27 cellular contexts compared by ENCODE assay signal in genomic region chr5:57504357-57504756, GRCh38. TPM values are rescaled to one million over a fixed set of nuclear protein-coding genes. Genes with fewer than 3 reads are reported as not detected.
A peak's percentile ranks its signal among the peaks of the same experiment; 100 is the strongest.
DNase-seq lines count a peak whose midpoint lies in the region; ATAC-seq, FAIRE-seq and TF ChIP-seq lines count a peak whose summit lies in the region.
"Had no signal": no experiment of that assay in that cellular context is flagged by ENCODE, and none has a peak within 500 bp of the region (broad histone marks: within the 10 kb centered on the region; RNA-seq: fewer than 3 reads in every experiment).

No MANE protein-coding gene starts in this region.

- FAIRE-seq in bronchial epithelial cell (lab: Jason Lieb, UNC) = peak; percentile 47
- FAIRE-seq: GM12891, urothelium cell line had no signal

- no peaks in the 10 kb centered on the region; the same call in 1 of the 2 replicates for H3K27me3 ChIP-seq in H9 (ENCODE audit: insufficient read depth, low read length)
- no peaks in the 10 kb centered on the region for H3K27me3 ChIP-seq in bronchial epithelial cell (ENCODE audit: control insufficient read depth, insufficient read depth, low read length)
- no peaks in the 10 kb centered on the region for H3K27me3 ChIP-seq in gastroesophageal sphincter
- H3K27me3 ChIP-seq: colonic mucosa had no signal

- H3K4me3 Mint-ChIP-seq in H9 = no peak overlapping the region
- H3K4me3 Mint-ChIP-seq in nephron = no peak overlapping the region
- no peak overlapping the region for H3K4me3 Mint-ChIP-seq in activated T-cell treated with anti-CD3 and anti-CD28 coated beads, Interleukin-2, amount 50 U/mL, for 4 hours
- H3K4me3 Mint-ChIP-seq: activated CD8-positive, alpha-beta T cell treated with anti-CD3 and anti-CD28 coated beads for 36 hours; endodermal cell; T-cell had no signal

- H3K9ac ChIP-seq in H9 (ENCODE audit: extremely low read depth, insufficient read length, low read length) = no peak overlapping the region

- no peaks in the 10 kb centered on the region for H3K79me1 ChIP-seq in H9 (ENCODE audit: insufficient read depth, low read depth, low read length, poor library complexity, severe bottlenecking)

- no peaks in the 10 kb centered on the region for H3K4me1 ChIP-seq in H9 (ENCODE audit: insufficient read depth, low read length)
- peaks cover 0 to 8% (median 0%) of the 10 kb centered on the region in 3 donors for H3K4me1 ChIP-seq in gastroesophageal sphincter
- H3K4me1 ChIP-seq: colonic mucosa had no signal

- no peak overlapping the region for H3K4me2 ChIP-seq in H9 (ENCODE audit: insufficient read depth, insufficient read length, low read length)

- H3K36me3 Mint-ChIP-seq in H9 (ENCODE audit: insufficient read depth in 1 of 3, low read depth in 3 of 3) = no peaks in the 10 kb centered on the region
- no peaks in the 10 kb centered on the region for H3K36me3 Mint-ChIP-seq in nephron (ENCODE audit: low read depth)
- no peaks in the 10 kb centered on the region for H3K36me3 Mint-ChIP-seq in activated T-cell treated with anti-CD3 and anti-CD28 coated beads, Interleukin-2, amount 50 U/mL, for 4 hours (ENCODE audit: insufficient read depth)
- H3K36me3 Mint-ChIP-seq: T-cell had no signal

- H3K56ac ChIP-seq in H9 (ENCODE audit: insufficient read length, low read depth, low read length) = no peak overlapping the region

- H3K27ac Mint-ChIP-seq in H9 = no peak overlapping the region
- H3K27ac Mint-ChIP-seq in nephron = peak overlapping the region; percentile 58 to 91 (median 74)
- H3K27ac Mint-ChIP-seq: activated CD8-positive, alpha-beta T cell treated with anti-CD3 and anti-CD28 coated beads for 36 hours; endodermal cell; T-cell had no signal

- H3K4ac ChIP-seq in H9 (ENCODE audit: low read depth, low read length) = no peak overlapping the region

- no peak for DNase-seq in H9
- peak; percentile 85 for DNase-seq in bronchial epithelial cell (ENCODE audit: low read depth)
- DNase-seq in HPDE6-E6E7 (ENCODE audit: extremely low spot score) = no peak
- DNase-seq in activated T-cell treated with anti-CD3 and anti-CD28 coated beads, Interleukin-2, amount 50 U/mL, for 4 hours = no peak
- DNase-seq: activated CD4-positive, CD25-positive, alpha-beta regulatory T cell treated with anti-CD3 and anti-CD28 coated beads, Interleukin-2, amount 50 U/mL, for 72 hours; activated CD8-positive, alpha-beta T cell treated with anti-CD3 and anti-CD28 coated beads for 36 hours; activated gamma-delta T cell; activated T-cell treated with anti-CD3 and anti-CD28 coated beads for 4 hours; Calu3; colonic mucosa; DND-41; endodermal cell; MM.1S; NCI-H1417 treated with DMSO at 0.1 percent for 48 hours; NCI-H446 treated with DMSO at 0.1 percent for 48 hours; occipital lobe; OCI-M1; SIG-M5; T-cell had no signal

- H3K23me2 ChIP-seq in H9 (ENCODE audit: insufficient read length, low read depth, low read length, poor library complexity, severe bottlenecking) = no peaks in the 10 kb centered on the region

- H3K23ac ChIP-seq in H9 (ENCODE audit: insufficient read length, low read depth, low read length) = no peak overlapping the region

- H3K9me3 ChIP-seq in H9 (ENCODE audit: control insufficient read depth, low read depth, low read length) = no peaks in the 10 kb centered on the region
- H3K9me3 ChIP-seq in gastroesophageal sphincter = no peaks in the 10 kb centered on the region
- H3K9me3 ChIP-seq: colonic mucosa had no signal

- no peak overlapping the region for H3T11ph ChIP-seq in H9 (ENCODE audit: low read length)

- H2BK120ac ChIP-seq in H9 (ENCODE audit: low read depth, low read length, poor library complexity, severe bottlenecking) = no peak overlapping the region

- H4K20me1 ChIP-seq in H9 (ENCODE audit: control insufficient read depth, insufficient read depth, insufficient read length) = no peaks in the 10 kb centered on the region

- no peak overlapping the region for H2BK12ac ChIP-seq in H9 (ENCODE audit: insufficient read length, low read depth, low read length)

- 0 out of 2 replicates have a peak overlapping the region, but pooled peaks have one; percentile 4 for H3K14ac ChIP-seq in H9 (ENCODE audit: insufficient read depth, low read length)

- no peak overlapping the region for H2BK20ac ChIP-seq in H9 (ENCODE audit: low read depth, low read length, poor library complexity, severe bottlenecking)

- H3K36me3 ChIP-seq in bronchial epithelial cell (ENCODE audit: control insufficient read depth, insufficient read depth, low read length) (no peaks in the 10 kb centered on the region), gastroesophageal sphincter (no peaks in the 10 kb centered on the region)
- H3K36me3 ChIP-seq: colonic mucosa had no signal

- H2BK15ac ChIP-seq in H9 (ENCODE audit: low read depth, low read length) = no peak overlapping the region

- no peaks in the 10 kb centered on the region for H3K79me2 ChIP-seq in H9 (ENCODE audit: insufficient read depth, low read length)

- H4K8ac ChIP-seq in H9 (replicated peaks; ENCODE audit: insufficient read length, low read depth, low read length) = no peak overlapping the region

- H3K27ac ChIP-seq in H9 (ENCODE audit: insufficient read length, low read depth, low read length) (no peak overlapping the region), gastroesophageal sphincter (no peak overlapping the region)
- H3K27ac ChIP-seq: C4-2B, colonic mucosa had no signal

- H3K4me3 ChIP-seq in bronchial epithelial cell (ENCODE audit: low read depth, low read length) (no peak overlapping the region), gastroesophageal sphincter (no peak overlapping the region)
- H3K4me3 ChIP-seq: colonic mucosa had no signal

- no peak overlapping the region for H2AK5ac ChIP-seq in H9 (ENCODE audit: insufficient read length, low read length)

- no CpG with 5 or more reads among the region's 5 CpGs for WGBS in H9 (ENCODE audit: extremely low coverage, insufficient read length, low lambda C conversion rate)
- 89% methylated on average over 1 of the region's 5 CpGs; no CpG with 5 or more reads in 1 of the 2 donors for WGBS in gastroesophageal sphincter (ENCODE audit: low coverage in 1 of 2), 2 donors

- H3K27me3 Mint-ChIP-seq in H9 (ENCODE audit: low read depth) = no peaks in the 10 kb centered on the region
- H3K27me3 Mint-ChIP-seq in nephron (ENCODE audit: low read depth) = no peaks in the 10 kb centered on the region
- no peaks in the 10 kb centered on the region for H3K27me3 Mint-ChIP-seq in activated T-cell treated with anti-CD3 and anti-CD28 coated beads, Interleukin-2, amount 50 U/mL, for 4 hours (ENCODE audit: low read depth)
- H3K27me3 Mint-ChIP-seq: activated CD8-positive, alpha-beta T cell treated with anti-CD3 and anti-CD28 coated beads for 36 hours had no signal

- H3K9me3 Mint-ChIP-seq in H9 (no peaks in the 10 kb centered on the region), nephron (no peaks in the 10 kb centered on the region)
- no peaks in the 10 kb centered on the region for H3K9me3 Mint-ChIP-seq in activated T-cell treated with anti-CD3 and anti-CD28 coated beads, Interleukin-2, amount 50 U/mL, for 4 hours
- H3K9me3 Mint-ChIP-seq: activated CD8-positive, alpha-beta T cell treated with anti-CD3 and anti-CD28 coated beads for 36 hours; endodermal cell; T-cell had no signal

- TF ChIP-seq CTCF in H9 (conservative IDR thresholded peaks at IDR 0.05) = no peak
- no peak for TF ChIP-seq CTCF in bronchial epithelial cell (IDR thresholded peaks at IDR 0.05; ENCODE audit: insufficient read depth, low read length, severe bottlenecking)
- TF ChIP-seq CTCF in nephron (IDR thresholded peaks at IDR 0.05; ENCODE audit: unreplicated experiment in 3 of 3) = no peak
- no peak for TF ChIP-seq CTCF in gastroesophageal sphincter (IDR thresholded peaks at IDR 0.05)

- no peak overlapping the region for H4K91ac ChIP-seq in H9 (ENCODE audit: insufficient read length, low read depth, low read length)

- peaks cover 3 to 6% of the 10 kb centered on the region in 2 experiments; a peak in 2 of 4 replicates for H3K4me1 Mint-ChIP-seq in H9
- H3K4me1 Mint-ChIP-seq in nephron = peaks cover 57% of the 10 kb centered on the region
- no peaks in the 10 kb centered on the region for H3K4me1 Mint-ChIP-seq in activated T-cell treated with anti-CD3 and anti-CD28 coated beads, Interleukin-2, amount 50 U/mL, for 4 hours (ENCODE audit: low read depth)
- H3K4me1 Mint-ChIP-seq: endodermal cell had no signal

- H2AFZ ChIP-seq in H9 (ENCODE audit: low read length) = no peak overlapping the region

- no peak overlapping the region for H2BK5ac ChIP-seq in H9 (ENCODE audit: insufficient read length, low read length)

- no peak overlapping the region for H4K5ac ChIP-seq in H9 (ENCODE audit: insufficient read length, low read depth, low read length)

- no peak for TF ChIP-seq EP300 in gastroesophageal sphincter (IDR thresholded peaks at IDR 0.05)

- TF ChIP-seq POLR2A in gastroesophageal sphincter (IDR thresholded peaks at IDR 0.05) = no peak

- ATAC-seq in SK-N-SH treated with all-trans-retinoic acid at 6 μM for 48 hours (no peak), GM19452 (IDR thresholded peaks at IDR 0.05; ENCODE audit: unreplicated experiment) (no peak), gastroesophageal sphincter (no peak)
- ATAC-seq in activated T-cell treated with anti-CD3 and anti-CD28 coated beads, Interleukin-2, amount 50 U/mL, for 4 hours = no peak
- ATAC-seq: activated CD8-positive, alpha-beta T cell treated with anti-CD3 and anti-CD28 coated beads for 36 hours; T-cell had no signal

- no peak overlapping the region for H3K18ac ChIP-seq in H9 (ENCODE audit: insufficient read length, low read depth, low read length)

TF ChIP-seq in SK-N-SH treated with all-trans-retinoic acid at 6 μM for 48 hours, 23 proteins besides CTCF, POLR2A, EP300 and RAD21:
- TF ChIP-seq ZFP3 (CRISPR knock-in tag; IDR thresholded peaks at IDR 0.05) (0 out of 2 replicates have a peak, but pooled peaks have one; percentile 13), CREB5 (CRISPR knock-in tag; IDR thresholded peaks at IDR 0.05; ENCODE audit: low read depth) (no peak), ZNF8 (CRISPR knock-in tag; IDR thresholded peaks at IDR 0.05) (no peak), OSR1 (CRISPR knock-in tag; IDR thresholded peaks at IDR 0.05) (no peak), PPARA (CRISPR knock-in tag; IDR thresholded peaks at IDR 0.05; ENCODE audit: borderline replicate concordance) (no peak), ZNF565 (CRISPR knock-in tag; conservative IDR thresholded peaks at IDR 0.05; ENCODE audit: low read depth) (no peak)
TF ChIP-seq in SK-N-SH treated with all-trans-retinoic acid at 6 μM for 48 hours: peak in this region for 1.

RNA-seq across cellular contexts. Expression of gene ACTBL2, which starts 21.7 kb away (rescaled TPM):
- total RNA-seq in H9 (2021) (not detected in 2 replicates), bronchial epithelial cell (under 0.01 TPM in 1 of 2 replicates, not detected in the other), gastroesophageal sphincter (under 1 TPM in 2 of 4 donors, not detected in 2; 0.13 to 0.15 TPM)
- total RNA-seq in activated T-cell treated with anti-CD3 and anti-CD28 coated beads, Interleukin-2, amount 50 U/mL, for 4 hours = not detected
- total RNA-seq: activated CD8-positive, alpha-beta T cell treated with anti-CD3 and anti-CD28 coated beads for 36 hours; colonic mucosa; endodermal cell; myocyte; occipital lobe; T-cell had no signal

Comparison
In these comparisons a context has a peak if more than half of its experiments do, and no peak if none do; other contexts are left out.
1. H3K27ac Mint-ChIP-seq: peak in nephron (3 of 3); none in H9 (0 of 3).